ENCODE assay signal across 10 cellular contexts in genomic region chr19:2053601-2054389, GRCh38. TPM values are rescaled to one million over a fixed set of nuclear protein-coding genes. Genes with fewer than 3 reads are reported as not detected.
DNase-seq lines count a peak whose midpoint lies in the region; ATAC-seq and TF ChIP-seq lines count a peak whose summit lies in the region.
"Had no signal": no experiment of that assay in that cellular context is flagged by ENCODE, and none has a peak within 500 bp of the region (broad histone marks: within the 10 kb centered on the region; RNA-seq: fewer than 3 reads in every experiment).

No MANE protein-coding gene starts in this region.

- ATAC-seq in left lobe of liver: peak; percentile 45
- ATAC-seq in HG02852 (IDR thresholded peaks at IDR 0.05; ENCODE audit: unreplicated experiment): no peak

- no peaks in the 10 kb centered on the region for H3K27me3 ChIP-seq in thymus (ENCODE audit: control insufficient read depth, insufficient read depth)

- peak overlapping the region; percentile 57 for H3K27ac Mint-ChIP-seq in T-helper 2 cell treated with Interferon-gamma antibody and Interleukin-4, amounts not matched to agents 5 μg/mL and 100 μg/mL, for 36 hours
- peak overlapping the region; percentile 46 for H3K27ac Mint-ChIP-seq in activated naive CD8-positive, alpha-beta T cell
- H3K27ac Mint-ChIP-seq in osteocyte (ENCODE audit: unreplicated experiment): no peak overlapping the region

- peaks cover 35% of the 10 kb centered on the region for H3K4me1 Mint-ChIP-seq in T-helper 2 cell treated with Interferon-gamma antibody and Interleukin-4, amounts not matched to agents 5 μg/mL and 100 μg/mL, for 36 hours (ENCODE audit: low read depth)
- peaks cover 43% of the 10 kb centered on the region for H3K4me1 Mint-ChIP-seq in activated naive CD8-positive, alpha-beta T cell (ENCODE audit: low read depth)
- H3K4me1 Mint-ChIP-seq in osteocyte (ENCODE audit: unreplicated experiment): peaks cover 39% of the 10 kb centered on the region

- peaks cover 4% of the 10 kb centered on the region for H3K36me3 Mint-ChIP-seq in T-helper 2 cell treated with Interferon-gamma antibody and Interleukin-4, amounts not matched to agents 5 μg/mL and 100 μg/mL, for 36 hours (ENCODE audit: low read depth)
- H3K36me3 Mint-ChIP-seq in activated naive CD8-positive, alpha-beta T cell: no peaks in the 10 kb centered on the region
- no peaks in the 10 kb centered on the region for H3K36me3 Mint-ChIP-seq in osteocyte (ENCODE audit: unreplicated experiment)

- peak overlapping the region; percentile 60 for H3K27ac ChIP-seq in thymus (ENCODE audit: low read depth)

- H3K4me3 ChIP-seq in thymus (ENCODE audit: low read length): no peak overlapping the region

- no peaks in the 10 kb centered on the region for H3K9me3 ChIP-seq in thymus (ENCODE audit: control insufficient read depth)

- TF ChIP-seq CTCF in GM13976 (IDR thresholded peaks at IDR 0.05; ENCODE audit: borderline replicate concordance, control extremely low read depth, extremely low read depth, insufficient read depth, missing control alignments) (no peak), osteocyte (IDR thresholded peaks at IDR 0.05) (no peak)

- no peak overlapping the region for H3K4me3 Mint-ChIP-seq in T-helper 2 cell treated with Interferon-gamma antibody and Interleukin-4, amounts not matched to agents 5 μg/mL and 100 μg/mL, for 36 hours
- peak overlapping the region; percentile 17 for H3K4me3 Mint-ChIP-seq in activated naive CD8-positive, alpha-beta T cell
- H3K4me3 Mint-ChIP-seq in osteocyte (ENCODE audit: unreplicated experiment): no peak overlapping the region

- H3K9me3 Mint-ChIP-seq in T-helper 2 cell treated with Interferon-gamma antibody and Interleukin-4, amounts not matched to agents 5 μg/mL and 100 μg/mL, for 36 hours: no peaks in the 10 kb centered on the region
- H3K9me3 Mint-ChIP-seq in activated naive CD8-positive, alpha-beta T cell (ENCODE audit: low read depth): no peaks in the 10 kb centered on the region
- no peaks in the 10 kb centered on the region for H3K9me3 Mint-ChIP-seq in osteocyte (ENCODE audit: unreplicated experiment)

- DNase-seq in T-helper 2 cell treated with Interferon-gamma antibody and Interleukin-4, amounts not matched to agents 5 μg/mL and 100 μg/mL, for 36 hours (ENCODE audit: low spot score): no peak
- DNase-seq in T-helper 2 cell: no peak
- DNase-seq in left lobe of liver (ENCODE audit: low spot score): peak; percentile 96
- no peak for DNase-seq in GM13976 (ENCODE audit: low spot score)
- DNase-seq in osteocyte (ENCODE audit: extremely low spot score, unreplicated experiment): no peak
- DNase-seq: ACHN, midbrain had no signal

- WGBS in thymus: 94% methylated on average over 24 of the region's 24 CpGs

- in situ Hi-C loops in GM13976 (cut with MboI; ENCODE audit: low sequenced_read_pairs, unreplicated experiment): no loop called here

- peaks cover 2% of the 10 kb centered on the region for H3K36me3 ChIP-seq in thymus (ENCODE audit: control insufficient read depth, insufficient read depth)

- peaks cover 38% of the 10 kb centered on the region for H3K4me1 ChIP-seq in thymus (ENCODE audit: control insufficient read depth, insufficient read depth, low read length)

- H3K27me3 Mint-ChIP-seq in T-helper 2 cell treated with Interferon-gamma antibody and Interleukin-4, amounts not matched to agents 5 μg/mL and 100 μg/mL, for 36 hours (ENCODE audit: low read depth): no peaks in the 10 kb centered on the region
- H3K27me3 Mint-ChIP-seq in activated naive CD8-positive, alpha-beta T cell: no peaks in the 10 kb centered on the region
- H3K27me3 Mint-ChIP-seq in osteocyte (ENCODE audit: unreplicated experiment): no peaks in the 10 kb centered on the region

RNA-seq across cellular contexts. Expression of gene MKNK2, which starts 2.8 kb away (rescaled TPM):
- 149 TPM for total RNA-seq in left lobe of liver
- 97.9 TPM for polyA plus RNA-seq in thymus
- total RNA-seq in osteocyte: 81.3 and 83.3 TPM in 2 replicates

RNA-seq across cellular contexts. Expression of gene BTBD2, which starts 38.3 kb away (rescaled TPM):
- 25.9 TPM for total RNA-seq in left lobe of liver
- polyA plus RNA-seq in thymus: 36.9 TPM
- total RNA-seq in osteocyte: 86.0 and 95.9 TPM in 2 replicates

RNA-seq across cellular contexts. Expression of gene MOB3A, which starts 42.3 kb away (rescaled TPM):
- total RNA-seq in left lobe of liver: 11.2 TPM
- 29.7 TPM for polyA plus RNA-seq in thymus
- total RNA-seq in osteocyte: 50.6 and 54.2 TPM in 2 replicates

RNA-seq across cellular contexts. Expression of gene IZUMO4, which starts 42.9 kb away (rescaled TPM):
- total RNA-seq in left lobe of liver (5.2 TPM), osteocyte (3.8 and 4.8 TPM in 2 replicates)
- 37.8 TPM for polyA plus RNA-seq in thymus
